9 cellular contexts compared by ENCODE assay signal in genomic region chrX:55488268-55488558, GRCh38. TPM values are rescaled to one million over a fixed set of nuclear protein-coding genes. Genes with fewer than 3 reads are reported as not detected.
DNase-seq lines count a peak whose midpoint lies in the region; ATAC-seq, FAIRE-seq and TF ChIP-seq lines count a peak whose summit lies in the region.
"Had no signal": no experiment of that assay in that cellular context is flagged by ENCODE, and none has a peak within 500 bp of the region (broad histone marks: within the 10 kb centered on the region; RNA-seq: fewer than 3 reads in every experiment).

No MANE protein-coding gene starts in this region.

- TF ChIP-seq RAD21 in liver (IDR thresholded peaks at IDR 0.05) (no peak), HepG2 (CRISPR knock-in tag; IDR thresholded peaks at IDR 0.05) (no peak)

- H3K4me1 ChIP-seq in liver (ENCODE audit: control insufficient read depth in 4 of 4, insufficient read depth in 4 of 4, low read length in 3 of 4) (peaks cover 0 to 9% (median 6%) of the 10 kb centered on the region in 4 donors), HepG2 (ENCODE audit: insufficient read depth, low read length) (no peaks in the 10 kb centered on the region), lower lobe of right lung (no peaks in the 10 kb centered on the region), uterus (no peaks in the 10 kb centered on the region)

- H3K4me1 Mint-ChIP-seq in activated T-helper 2 cell treated with anti-CD3 and anti-CD28 coated beads, Interferon-gamma antibody, Interleukin-2, Interleukin-4, amounts not matched to agents 10 μg/mL and 5 μg/mL and 100 μg/mL, durations not matched to agents 14 hours and 24 hours and 36 hours (ENCODE audit: low read depth): peaks cover 9% of the 10 kb centered on the region

- TF ChIP-seq EP300 in HepG2 (IDR thresholded peaks at IDR 0.05; ENCODE audit: low read depth in 2 of 2, low read length in 2 of 2): no peak
- no peak for TF ChIP-seq EP300 in HepG2 (CRISPR knock-in tag; IDR thresholded peaks at IDR 0.05; ENCODE audit: borderline replicate concordance)

- DNase-seq in HepG2 (ENCODE audit: low spot score): no peak
- no peak for DNase-seq in activated T-helper 2 cell treated with anti-CD3 and anti-CD28 coated beads, Interferon-gamma antibody, Interleukin-2, Interleukin-4, amounts not matched to agents 10 μg/mL and 5 μg/mL and 100 μg/mL, durations not matched to agents 14 hours and 24 hours and 36 hours (ENCODE audit: low spot score)
- no peak for DNase-seq in lower lobe of right lung
- DNase-seq in uterus: no peak
- DNase-seq in HK-2 (ENCODE audit: unreplicated experiment): no peak
- no peak for DNase-seq in NCI-H748 (lab: John Stamatoyannopoulos, UW; ENCODE audit: unreplicated experiment)

- H2AFZ ChIP-seq in HepG2 (ENCODE audit: low read length): no peak overlapping the region

- CTCF ChIA-PET in HepG2 (lab: Yijun Ruan, JAX; ENCODE audit: low intra/inter-chr PET ratio, low total read pairs): no interaction called here

- no peaks in the 10 kb centered on the region for H3K27me3 ChIP-seq in liver (ENCODE audit: control insufficient read depth in 4 of 4, insufficient read depth in 4 of 4, low read length in 3 of 4)
- H3K27me3 ChIP-seq in HepG2 (ENCODE audit: control insufficient read depth in 1 of 2, insufficient read depth in 2 of 2, low read length in 2 of 2): no peaks in the 10 kb centered on the region
- H3K27me3 ChIP-seq in lower lobe of right lung (ENCODE audit: low read depth): no peaks in the 10 kb centered on the region
- H3K27me3 ChIP-seq in uterus: no peaks in the 10 kb centered on the region

- TF ChIP-seq CTCF in liver (IDR thresholded peaks at IDR 0.05; ENCODE audit: low read depth, low read length, missing input control) (no peak), HepG2 (CRISPR knock-in tag; IDR thresholded peaks at IDR 0.05) (no peak), lower lobe of right lung (IDR thresholded peaks at IDR 0.05) (no peak), uterus (IDR thresholded peaks at IDR 0.05) (no peak)

- H3K4me3 ChIP-seq in liver (ENCODE audit: low read depth in 1 of 3, low read length in 3 of 3): peak overlapping the region in 2 of 3 donors; percentile 47 to 62
- no peak overlapping the region for H3K4me3 ChIP-seq in HepG2 (replicated peaks in 1 of 3; ENCODE audit: insufficient read depth in 1 of 3, low read depth in 2 of 3, low read length in 3 of 3)
- peak overlapping the region; percentile 65 for H3K4me3 ChIP-seq in lower lobe of right lung
- H3K4me3 ChIP-seq in uterus: peak overlapping the region; percentile 53 to 83

- peak overlapping the region; percentile 72 for H3K4me3 Mint-ChIP-seq in activated T-helper 2 cell treated with anti-CD3 and anti-CD28 coated beads, Interferon-gamma antibody, Interleukin-2, Interleukin-4, amounts not matched to agents 10 μg/mL and 5 μg/mL and 100 μg/mL, durations not matched to agents 14 hours and 24 hours and 36 hours (ENCODE audit: low read depth)

- in situ Hi-C loops in HepG2 (cut with HindIII; ENCODE audit: extremely low pct_ligation_motif_present, low pct_unique_long_range_greater_than_20kb): no loop called here

- no peaks in the 10 kb centered on the region for H3K9me3 Mint-ChIP-seq in activated T-helper 2 cell treated with anti-CD3 and anti-CD28 coated beads, Interferon-gamma antibody, Interleukin-2, Interleukin-4, amounts not matched to agents 10 μg/mL and 5 μg/mL and 100 μg/mL, durations not matched to agents 14 hours and 24 hours and 36 hours

- H3K9ac ChIP-seq in liver (ENCODE audit: low read depth in 1 of 2, low read length in 2 of 2): no peak overlapping the region
- H3K9ac ChIP-seq in HepG2 (ENCODE audit: insufficient read depth, low read depth, low read length): no peak overlapping the region

- BruUV-seq in HepG2 (replicated peaks; lab: Mats Ljungman, UMichigan): no TSS peak

- H3K27ac ChIP-seq in liver (ENCODE audit: low read depth in 1 of 2, low read length in 2 of 2) (no peak overlapping the region), HepG2 (ENCODE audit: extremely low read length, insufficient read depth, low read length) (no peak overlapping the region), lower lobe of right lung (peak overlapping the region; percentile 88), uterus (peak overlapping the region; percentile 96 to 98)

- no peaks in the 10 kb centered on the region for H3K79me2 ChIP-seq in HepG2 (ENCODE audit: insufficient read depth, low read length)

- H3K27me3 Mint-ChIP-seq in activated T-helper 2 cell treated with anti-CD3 and anti-CD28 coated beads, Interferon-gamma antibody, Interleukin-2, Interleukin-4, amounts not matched to agents 10 μg/mL and 5 μg/mL and 100 μg/mL, durations not matched to agents 14 hours and 24 hours and 36 hours (ENCODE audit: low read depth): no peaks in the 10 kb centered on the region

- ATAC-seq in HepG2 (no peak), lower lobe of right lung (no peak), GM21447 (IDR thresholded peaks at IDR 0.05; ENCODE audit: unreplicated experiment) (no peak)

- POLR2A ChIA-PET in HepG2 (lab: Yijun Ruan, JAX): no interaction called here

- 4% methylated on average over 19 of the region's 19 CpGs for WGBS in liver
- WGBS in HepG2 (ENCODE audit: low lambda C conversion rate): 36% methylated on average over 4 of the region's 19 CpGs

- no peaks in the 10 kb centered on the region for H3K36me3 ChIP-seq in liver (ENCODE audit: control insufficient read depth in 4 of 4, insufficient read depth in 3 of 4, low read depth in 1 of 4, low read length in 3 of 4)
- no peaks in the 10 kb centered on the region for H3K36me3 ChIP-seq in HepG2 (replicated peaks in 1 of 2; ENCODE audit: control insufficient read depth in 1 of 2, insufficient read depth in 2 of 2, low read length in 2 of 2)
- no peaks in the 10 kb centered on the region for H3K36me3 ChIP-seq in lower lobe of right lung
- H3K36me3 ChIP-seq in uterus: no peaks in the 10 kb centered on the region

- no peak overlapping the region for H3K4me2 ChIP-seq in HepG2 (ENCODE audit: low read depth, low read length)

- peak overlapping the region; percentile 75 for H3K27ac Mint-ChIP-seq in activated T-helper 2 cell treated with anti-CD3 and anti-CD28 coated beads, Interferon-gamma antibody, Interleukin-2, Interleukin-4, amounts not matched to agents 10 μg/mL and 5 μg/mL and 100 μg/mL, durations not matched to agents 14 hours and 24 hours and 36 hours

- FAIRE-seq in HepG2 (lab: Jason Lieb, UNC): no peak
- FAIRE-seq: colon had no signal

- intact Hi-C loops in HepG2 (cut with micrococcal nuclease; ENCODE audit: unreplicated experiment): no loop called here
- intact Hi-C loops in activated T-helper 2 cell treated with anti-CD3 and anti-CD28 coated beads, Interferon-gamma antibody, Interleukin-2, Interleukin-4, amounts not matched to agents 10 μg/mL and 5 μg/mL and 100 μg/mL, durations not matched to agents 14 hours and 24 hours and 36 hours (cut with micrococcal nuclease): no loop called here
- intact Hi-C loops in lower lobe of right lung (cut with DNase I): no loop called here
- intact Hi-C loops in uterus (cut with DNase I; ENCODE audit: low total_unique reads): no loop called here

- TF ChIP-seq POLR2A in HepG2 (IDR thresholded peaks at IDR 0.05; ENCODE audit: insufficient read depth in 1 of 2, low read depth in 2 of 2, low read length in 2 of 2) (no peak), uterus (IDR thresholded peaks at IDR 0.05) (no peak)

- no peaks in the 10 kb centered on the region for H4K20me1 ChIP-seq in HepG2 (ENCODE audit: insufficient read depth, low read length)

- H3K36me3 Mint-ChIP-seq in activated T-helper 2 cell treated with anti-CD3 and anti-CD28 coated beads, Interferon-gamma antibody, Interleukin-2, Interleukin-4, amounts not matched to agents 10 μg/mL and 5 μg/mL and 100 μg/mL, durations not matched to agents 14 hours and 24 hours and 36 hours (ENCODE audit: low read depth): peaks cover 5% of the 10 kb centered on the region

- H3K9me3 ChIP-seq in liver (ENCODE audit: control insufficient read depth in 4 of 4, low read length in 3 of 4): no peaks in the 10 kb centered on the region
- no peaks in the 10 kb centered on the region for H3K9me3 ChIP-seq in HepG2 (ENCODE audit: low read length)
- H3K9me3 ChIP-seq in lower lobe of right lung: no peaks in the 10 kb centered on the region
- no peaks in the 10 kb centered on the region for H3K9me3 ChIP-seq in uterus

RNA-seq across cellular contexts. Expression of gene USP51, which starts 1.4 kb away (rescaled TPM):
- total RNA-seq in liver (1 to 10 TPM in 1 of 2 donors, under 1 TPM in 1; 0.33 to 6.7 TPM), HepG2 (2016; rRNA removed; fragmentation: Illumina TruSeq; extraction: Trizol) (not detected in 2 replicates), lower lobe of right lung (4.2 TPM), uterus (1 to 10 TPM in 3 of 4 donors, under 1 TPM in 1; 0.26 to 8.2 (median 4.4) TPM)
- polyA plus RNA-seq in liver (under 1 TPM; 0.19 to 0.29 TPM), HepG2 (2011; rRNA removed) (not detected in 2 replicates)
- not detected in 2 replicates for total RNA-seq in HepG2 (2016; cell fraction: cytosol; rRNA removed; fragmentation: Illumina TruSeq; extraction: Trizol; ENCODE audit: low read depth)
- total RNA-seq in HepG2 (2016; cell fraction: insoluble cytoplasmic fraction; rRNA removed; fragmentation: Illumina TruSeq; extraction: Trizol): not detected in 2 replicates
- not detected in 2 replicates for total RNA-seq in HepG2 (2016; cell fraction: membrane; rRNA removed; fragmentation: Illumina TruSeq; extraction: Trizol)
- not detected in 2 replicates for total RNA-seq in HepG2 (2016; cell fraction: nucleus; rRNA removed; fragmentation: Illumina TruSeq; extraction: Trizol)
- not detected in 2 replicates for polyA plus RNA-seq in HepG2 (2011; cell fraction: cytosol; rRNA removed)
- polyA plus RNA-seq in HepG2 (2011; cell fraction: nucleus; rRNA removed): not detected in 2 replicates
- not detected in 2 replicates for polyA plus RNA-seq in HepG2 (2012)
- not detected in 2 replicates for polyA plus RNA-seq in HepG2 (2016; cell fraction: cytosol; fragmentation: Illumina TruSeq; extraction: Trizol; ENCODE audit: low read depth)
- polyA plus RNA-seq in HepG2 (2016; cell fraction: insoluble cytoplasmic fraction; fragmentation: Illumina TruSeq; extraction: Trizol; ENCODE audit: low read depth): not detected in 2 replicates
- not detected in 2 replicates for polyA plus RNA-seq in HepG2 (2016; cell fraction: membrane; fragmentation: Illumina TruSeq; extraction: Trizol; ENCODE audit: low read depth)
- not detected in 2 replicates for polyA plus RNA-seq in HepG2 (2016; cell fraction: nucleus; fragmentation: Illumina TruSeq; extraction: Trizol; ENCODE audit: insufficient read depth, low read depth)
- not detected in 2 replicates for polyA minus RNA-seq in HepG2 (2011; rRNA and poly(A)+ RNA removed; ENCODE audit: low replicate concordance)
- not detected in 2 replicates for polyA minus RNA-seq in HepG2 (2011; cell fraction: cytosol; rRNA and poly(A)+ RNA removed)
- not detected in 2 replicates for polyA minus RNA-seq in HepG2 (2011; cell fraction: nucleus; rRNA and poly(A)+ RNA removed)
- 2.6 and 2.9 TPM in 2 replicates for total RNA-seq in activated T-helper 2 cell treated with anti-CD3 and anti-CD28 coated beads, Interferon-gamma antibody, Interleukin-2, Interleukin-4, amounts not matched to agents 10 μg/mL and 5 μg/mL and 100 μg/mL, durations not matched to agents 14 hours and 24 hours and 36 hours

RNA-seq across cellular contexts. Expression of gene MAGEH1, which starts 36.3 kb away (rescaled TPM):
- total RNA-seq in liver (10 to 100 TPM; 11.8 to 18.0 TPM), HepG2 (2016; rRNA removed; fragmentation: Illumina TruSeq; extraction: Trizol) (3.0 and 5.0 TPM in 2 replicates), lower lobe of right lung (25.6 TPM), uterus (10 to 100 TPM; 36.9 to 99.6 (median 66.5) TPM)
- polyA plus RNA-seq in liver (10 to 100 TPM in 1 of 2 donors, 1 to 10 TPM in 1; 6.0 to 11.0 TPM), HepG2 (2011; rRNA removed) (3.6 and 3.8 TPM in 2 replicates)
- total RNA-seq in HepG2 (2016; cell fraction: cytosol; rRNA removed; fragmentation: Illumina TruSeq; extraction: Trizol; ENCODE audit: low read depth): 0.40 and 0.79 TPM in 2 replicates
- 4.2 and 6.3 TPM in 2 replicates for total RNA-seq in HepG2 (2016; cell fraction: insoluble cytoplasmic fraction; rRNA removed; fragmentation: Illumina TruSeq; extraction: Trizol)
- total RNA-seq in HepG2 (2016; cell fraction: membrane; rRNA removed; fragmentation: Illumina TruSeq; extraction: Trizol): 1.0 and 1.5 TPM in 2 replicates
- 4.5 and 4.6 TPM in 2 replicates for total RNA-seq in HepG2 (2016; cell fraction: nucleus; rRNA removed; fragmentation: Illumina TruSeq; extraction: Trizol)
- 3.6 and 3.8 TPM in 2 replicates for polyA plus RNA-seq in HepG2 (2011; cell fraction: cytosol; rRNA removed)
- polyA plus RNA-seq in HepG2 (2011; cell fraction: nucleus; rRNA removed): 0.82 and 1.1 TPM in 2 replicates
- polyA plus RNA-seq in HepG2 (2012): 2.7 and 3.3 TPM in 2 replicates
- 0.50 and 0.55 TPM in 2 replicates for polyA plus RNA-seq in HepG2 (2016; cell fraction: cytosol; fragmentation: Illumina TruSeq; extraction: Trizol; ENCODE audit: low read depth)
- 3.4 and 3.6 TPM in 2 replicates for polyA plus RNA-seq in HepG2 (2016; cell fraction: insoluble cytoplasmic fraction; fragmentation: Illumina TruSeq; extraction: Trizol; ENCODE audit: low read depth)
- 0.80 and 0.92 TPM in 2 replicates for polyA plus RNA-seq in HepG2 (2016; cell fraction: membrane; fragmentation: Illumina TruSeq; extraction: Trizol; ENCODE audit: low read depth)
- 6.1 and 9.2 TPM in 2 replicates for polyA plus RNA-seq in HepG2 (2016; cell fraction: nucleus; fragmentation: Illumina TruSeq; extraction: Trizol; ENCODE audit: insufficient read depth, low read depth)
- 1.5 TPM in 1 of 2 replicates, not detected in the other for polyA minus RNA-seq in HepG2 (2011; rRNA and poly(A)+ RNA removed; ENCODE audit: low replicate concordance)
- 1.1 and 1.7 TPM in 2 replicates for polyA minus RNA-seq in HepG2 (2011; cell fraction: cytosol; rRNA and poly(A)+ RNA removed)
- 1.0 TPM in 1 of 2 replicates, not detected in the other for polyA minus RNA-seq in HepG2 (2011; cell fraction: nucleus; rRNA and poly(A)+ RNA removed)
- 21.6 and 23.2 TPM in 2 replicates for total RNA-seq in activated T-helper 2 cell treated with anti-CD3 and anti-CD28 coated beads, Interferon-gamma antibody, Interleukin-2, Interleukin-4, amounts not matched to agents 10 μg/mL and 5 μg/mL and 100 μg/mL, durations not matched to agents 14 hours and 24 hours and 36 hours

Comparison
In these comparisons a context has a peak if more than half of its experiments do, and no peak if none do; other contexts are left out.
1. H3K4me3 ChIP-seq: peak in liver (2 of 3), lower lobe of right lung (single experiment) and uterus (2 of 2); none in HepG2 (0 of 3).
2. H3K27ac ChIP-seq: peak in lower lobe of right lung (single experiment) and uterus (2 of 2); none in liver (0 of 2) and HepG2 (single experiment).